ENCODE assay signal across 25 cellular contexts in the genomic region with DNA sequence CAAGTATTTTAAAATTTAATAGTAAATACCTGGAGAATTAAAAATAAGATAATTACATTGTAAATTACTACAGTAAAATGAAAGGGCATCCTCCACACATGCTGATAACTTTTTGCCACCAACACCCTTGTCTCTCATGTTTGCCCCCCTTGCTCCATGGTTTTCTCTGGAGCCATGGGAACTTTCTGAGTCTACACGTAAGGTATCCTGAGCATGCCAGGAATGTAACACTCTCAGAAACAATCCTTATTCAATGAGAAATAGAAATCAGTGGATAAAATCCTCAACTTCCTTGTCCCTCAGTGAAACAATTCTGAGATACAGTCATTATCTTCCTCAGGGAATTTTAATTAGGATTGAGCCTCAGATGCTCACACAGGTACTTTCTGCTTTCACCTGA.
DNase-seq lines count a peak whose midpoint lies in the region; ATAC-seq and TF ChIP-seq lines count a peak whose summit lies in the region.
"Had no signal": no experiment of that assay in that cellular context is flagged by ENCODE, and none has a peak within 500 bp of the region (broad histone marks: within the 10 kb centered on the region; RNA-seq: fewer than 3 reads in every experiment).

No MANE protein-coding gene starts in this region.

- H3K4me3 ChIP-seq in HUES64 (ENCODE audit: low read length) (no peak overlapping the region), endodermal cell (ENCODE audit: low read length) (no peak overlapping the region), retinal pigment epithelial cell (ENCODE audit: low read length) (no peak overlapping the region)
- H3K4me3 ChIP-seq: breast epithelium, HAP-1, tibial nerve had no signal

- H3K36me3 ChIP-seq in HUES64 (ENCODE audit: insufficient read depth, low read length) (no peaks in the 10 kb centered on the region), endodermal cell (ENCODE audit: control insufficient read depth, insufficient read depth, low read length) (no peaks in the 10 kb centered on the region)
- H3K36me3 ChIP-seq: breast epithelium, HAP-1, tibial nerve had no signal

- no peak overlapping the region for H3K4me3 Mint-ChIP-seq in endodermal cell
- H3K4me3 Mint-ChIP-seq: activated naive CD4-positive, alpha-beta T cell treated with anti-CD3 and anti-CD28 coated beads, Interleukin-2, amount 50 U/mL, for 24 hours had no signal

- H3K9ac ChIP-seq in HUES64 (ENCODE audit: low read depth, low read length) (no peak overlapping the region), endodermal cell (ENCODE audit: extremely low read depth, low read length, poor library complexity, severe bottlenecking) (peak overlapping the region; percentile 40)

- 60% methylated on average over 1 of the region's 1 CpG for WGBS in HUES64
- WGBS in endodermal cell (ENCODE audit: insufficient coverage in 1 of 2, insufficient read length in 1 of 2), 2 experiments: 48% methylated on average over 1 of the region's 1 CpG; no CpG with 5 or more reads in 1 of the 2 experiments

- no peaks in the 10 kb centered on the region for H3K9me3 ChIP-seq in HUES64 (ENCODE audit: insufficient read depth, low read depth, low read length)
- H3K9me3 ChIP-seq in endodermal cell (ENCODE audit: control insufficient read depth, low read length): peaks cover 6% of the 10 kb centered on the region
- H3K9me3 ChIP-seq: HAP-1 had no signal

- H3K27ac Mint-ChIP-seq in endodermal cell: peak overlapping the region; percentile 99
- H3K27ac Mint-ChIP-seq: activated naive CD4-positive, alpha-beta T cell treated with anti-CD3 and anti-CD28 coated beads, Interleukin-2, amount 50 U/mL, for 24 hours had no signal

- H3K4me1 Mint-ChIP-seq in endodermal cell: peaks cover 6% of the 10 kb centered on the region
- H3K4me1 Mint-ChIP-seq: activated naive CD4-positive, alpha-beta T cell treated with anti-CD3 and anti-CD28 coated beads, Interleukin-2, amount 50 U/mL, for 24 hours had no signal

- H3K27me3 ChIP-seq in HUES64 (ENCODE audit: insufficient read depth, low read length) (no peaks in the 10 kb centered on the region), endodermal cell (ENCODE audit: control insufficient read depth, insufficient read depth, low read length, poor library complexity, severe bottlenecking) (no peaks in the 10 kb centered on the region)
- H3K27me3 ChIP-seq: breast epithelium, tibial nerve had no signal

- H3K9me3 Mint-ChIP-seq in endodermal cell: peaks cover 2% of the 10 kb centered on the region

- TF ChIP-seq CTCF in endodermal cell (conservative IDR thresholded peaks at IDR 0.05) (no peak), retinal pigment epithelial cell (conservative IDR thresholded peaks at IDR 0.05; ENCODE audit: low read depth, low read length) (no peak)

- H3K27ac ChIP-seq in HUES64 (ENCODE audit: low read depth, low read length) (peak overlapping the region; percentile 54; the same call in 1 of the 2 replicates), endodermal cell (ENCODE audit: low read depth, low read length) (no peak overlapping the region)
- H3K27ac ChIP-seq: breast epithelium, tibial nerve had no signal

- DNase-seq in endodermal cell (peak; percentile 73), kidney tubule cell (ENCODE audit: low spot score) (peak; percentile 62), retinal pigment epithelial cell (ENCODE audit: low read depth) (peak; percentile 51), 8988T (no peak), pons (ENCODE audit: low spot score) (no peak), SW480 (ENCODE audit: low spot score) (no peak)
- DNase-seq: activated CD4-positive, alpha-beta T cell treated with anti-CD3 and anti-CD28 coated beads for 4 hours; activated CD8-positive, alpha-beta memory T cell treated with anti-CD3 and anti-CD28 coated beads for 24 hours; amniotic stem cell; C1 segment of cervical spinal cord; COR-L47; glutamatergic neuron; mammary epithelial cell; NCI-H446; NCI-H774; SIG-M5; stimulated activated CD4-positive, alpha-beta T cell treated with anti-CD3 and anti-CD28 coated beads, Interleukin-12 subunit alpha, Interleukin-12 subunit beta, amount 100 ng/mL, for 4 hours; stimulated activated CD4-positive, alpha-beta T cell treated with anti-CD3 and anti-CD28 coated beads, Interleukin-4, amount 100 ng/mL, for 1 hour had no signal

- no peaks in the 10 kb centered on the region for H3K27me3 Mint-ChIP-seq in endodermal cell (ENCODE audit: insufficient read depth)
- H3K27me3 Mint-ChIP-seq: activated naive CD4-positive, alpha-beta T cell treated with anti-CD3 and anti-CD28 coated beads, Interleukin-2, amount 50 U/mL, for 24 hours had no signal

- ATAC-seq in HG02763 (IDR thresholded peaks at IDR 0.05; ENCODE audit: unreplicated experiment): no peak
- ATAC-seq: sciatic nerve had no signal

- H3K4me1 ChIP-seq in HUES64 (ENCODE audit: insufficient read depth, low read length) (peaks cover 10% of the 10 kb centered on the region), endodermal cell (ENCODE audit: control insufficient read depth, insufficient read depth, low read length) (peaks cover 2% of the 10 kb centered on the region)
- H3K4me1 ChIP-seq: breast epithelium, HAP-1, tibial nerve had no signal

- H3K36me3 Mint-ChIP-seq in endodermal cell (ENCODE audit: low read depth): no peaks in the 10 kb centered on the region
- H3K36me3 Mint-ChIP-seq: activated naive CD4-positive, alpha-beta T cell treated with anti-CD3 and anti-CD28 coated beads, Interleukin-2, amount 50 U/mL, for 24 hours had no signal

Comparison
In these comparisons a context has a peak if more than half of its experiments do, and no peak if none do; other contexts are left out.
1. DNase-seq: peak in endodermal cell (single experiment), kidney tubule cell (single experiment) and retinal pigment epithelial cell (single experiment); none in 8988T (single experiment), pons (single experiment) and SW480 (single experiment).